8 cellular contexts compared by ENCODE assay signal in the genomic region with DNA sequence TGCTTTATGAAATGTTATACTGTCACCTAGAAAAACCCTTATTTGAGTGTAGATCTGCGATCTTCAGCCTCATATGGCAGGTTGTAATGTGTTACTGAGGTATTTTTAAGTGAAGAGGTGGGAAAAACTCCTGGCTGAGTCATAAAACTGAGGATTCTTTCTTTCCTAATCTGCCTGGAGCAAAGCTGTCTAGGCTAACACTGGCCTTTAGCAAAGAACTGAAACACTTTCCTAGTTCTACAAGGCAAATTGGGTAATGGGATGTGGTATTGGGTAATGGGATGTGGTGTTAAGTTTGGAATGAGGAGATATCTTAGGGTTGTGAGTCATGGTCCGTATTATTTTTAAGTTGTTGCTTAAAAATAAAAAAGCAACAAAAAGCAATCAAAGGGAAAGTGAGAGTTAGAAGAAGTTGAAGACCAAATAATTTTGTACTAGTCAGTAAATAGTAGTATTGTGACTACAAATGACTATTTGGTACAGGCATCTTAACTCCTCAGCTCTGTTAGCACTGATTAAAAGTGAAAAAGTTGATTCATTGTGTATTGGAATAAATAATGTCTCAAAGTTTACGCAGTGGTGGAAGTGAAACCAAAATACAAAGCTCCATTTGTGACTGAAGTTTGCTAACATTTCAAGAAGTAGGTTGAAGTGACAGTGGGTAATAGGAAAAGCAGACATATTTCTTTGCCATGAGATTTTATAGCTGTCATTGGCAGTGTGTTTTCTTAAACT.
DNase-seq lines count a peak whose midpoint lies in the region; ATAC-seq and TF ChIP-seq lines count a peak whose summit lies in the region.

No MANE protein-coding gene starts in this region.

- DNase-seq in activated T-cell treated with anti-CD3 and anti-CD28 coated beads, Interleukin-2, amount 50 U/mL, for 72 hours = no peak
- DNase-seq in activated T-cell treated with anti-CD3 and anti-CD28 coated beads, Interleukin-2, amount 50 U/mL, for 48 hours = no peak
- peak; percentile 36 for DNase-seq in Karpas-422
- peak; percentile 74 to 88 for DNase-seq in cardiac fibroblast (ENCODE audit: low read depth in 2 of 2)
- no peak for DNase-seq in stimulated activated naive CD8-positive, alpha-beta T cell treated with anti-CD3 and anti-CD28 coated beads, Interleukin-15, amount 100 ng/mL, for 72 hours
- no peak for DNase-seq in NCI-H526 treated with DMSO at 0.1 percent for 48 hours (lab: John Stamatoyannopoulos, UW)
- DNase-seq in cortex of kidney (lab: John Stamatoyannopoulos, UW) = no peak
- no peak for DNase-seq in ascending aorta (ENCODE audit: low spot score in 2 of 2)

- peak; percentile 93 to 96 for ATAC-seq in activated T-cell treated with anti-CD3 and anti-CD28 coated beads, Interleukin-2, amount 50 U/mL, for 72 hours (replicated peaks in 1 of 2)
- peak; percentile 95 for ATAC-seq in stimulated activated naive CD8-positive, alpha-beta T cell treated with anti-CD3 and anti-CD28 coated beads, Interleukin-15, amount 100 ng/mL, for 72 hours

- H3K4me3 ChIP-seq in Karpas-422 (ENCODE audit: low read length) (no peak overlapping the region), cardiac fibroblast (replicated peaks in 1 of 2; ENCODE audit: low read depth in 2 of 2, low read length in 2 of 2) (no peak overlapping the region), ascending aorta (no peak overlapping the region)

- no peaks in the 10 kb centered on the region for H3K36me3 Mint-ChIP-seq in activated T-cell treated with anti-CD3 and anti-CD28 coated beads, Interleukin-2, amount 50 U/mL, for 72 hours (ENCODE audit: insufficient read depth in 2 of 2)

- H3K4me3 Mint-ChIP-seq in activated T-cell treated with anti-CD3 and anti-CD28 coated beads, Interleukin-2, amount 50 U/mL, for 72 hours = peak overlapping the region; percentile 58 to 88
- peak overlapping the region; percentile 44 to 70 for H3K4me3 Mint-ChIP-seq in stimulated activated naive CD8-positive, alpha-beta T cell treated with anti-CD3 and anti-CD28 coated beads, Interleukin-15, amount 100 ng/mL, for 72 hours

- H3K27ac Mint-ChIP-seq in activated T-cell treated with anti-CD3 and anti-CD28 coated beads, Interleukin-2, amount 50 U/mL, for 72 hours = peak overlapping the region; percentile 80
- H3K27ac Mint-ChIP-seq in stimulated activated naive CD8-positive, alpha-beta T cell treated with anti-CD3 and anti-CD28 coated beads, Interleukin-15, amount 100 ng/mL, for 72 hours = peak overlapping the region; percentile 10 to 79

- H3K27me3 Mint-ChIP-seq in activated T-cell treated with anti-CD3 and anti-CD28 coated beads, Interleukin-2, amount 50 U/mL, for 72 hours (ENCODE audit: low read depth) = no peaks in the 10 kb centered on the region
- H3K27me3 Mint-ChIP-seq in stimulated activated naive CD8-positive, alpha-beta T cell treated with anti-CD3 and anti-CD28 coated beads, Interleukin-15, amount 100 ng/mL, for 72 hours = no peaks in the 10 kb centered on the region

- H3K9me3 ChIP-seq in Karpas-422 (ENCODE audit: low read length) (no peaks in the 10 kb centered on the region), ascending aorta (no peaks in the 10 kb centered on the region)

- H3K4me1 ChIP-seq in Karpas-422 (ENCODE audit: low read length) = no peaks in the 10 kb centered on the region
- H3K4me1 ChIP-seq in ascending aorta = peaks cover 0 to 2% of the 10 kb centered on the region in 2 donors

- no peaks in the 10 kb centered on the region for H3K9me2 ChIP-seq in Karpas-422 (replicated peaks; ENCODE audit: insufficient read depth, low read length)

- intact Hi-C loops in ascending aorta (cut with DNase I) = no loop called here

- H4K20me1 ChIP-seq in Karpas-422 (ENCODE audit: insufficient read depth, low read depth, low read length) = peaks cover 16% of the 10 kb centered on the region; the same call in 1 of the 2 replicates

- H3K27me3 ChIP-seq in Karpas-422 (ENCODE audit: low read length) = no peaks in the 10 kb centered on the region
- H3K27me3 ChIP-seq in ascending aorta = no peaks in the 10 kb centered on the region

- TF ChIP-seq CTCF in cardiac fibroblast (IDR thresholded peaks at IDR 0.05; ENCODE audit: low read depth, low read length) (no peak), ascending aorta (IDR thresholded peaks at IDR 0.05) (no peak)

- H3K27ac ChIP-seq in Karpas-422 (ENCODE audit: low read length) (no peak overlapping the region), ascending aorta (no peak overlapping the region)

- no peaks in the 10 kb centered on the region for H3K36me3 ChIP-seq in Karpas-422 (ENCODE audit: insufficient read depth, low read length)
- H3K36me3 ChIP-seq in ascending aorta = no peaks in the 10 kb centered on the region

- H2AFZ ChIP-seq in Karpas-422 (ENCODE audit: low read length) = no peak overlapping the region

- no peak overlapping the region for H3K9ac ChIP-seq in Karpas-422 (ENCODE audit: low read length)

- H3K79me2 ChIP-seq in Karpas-422 (ENCODE audit: low read length) = no peaks in the 10 kb centered on the region

- no peak overlapping the region for H3K4me2 ChIP-seq in Karpas-422 (ENCODE audit: low read depth, low read length, poor library complexity, severe bottlenecking)

- H3K4me1 Mint-ChIP-seq in activated T-cell treated with anti-CD3 and anti-CD28 coated beads, Interleukin-2, amount 50 U/mL, for 72 hours (ENCODE audit: low read depth) = peaks cover 40% of the 10 kb centered on the region
- peaks cover 49% of the 10 kb centered on the region for H3K4me1 Mint-ChIP-seq in stimulated activated naive CD8-positive, alpha-beta T cell treated with anti-CD3 and anti-CD28 coated beads, Interleukin-15, amount 100 ng/mL, for 72 hours

- H3K9me3 Mint-ChIP-seq in activated T-cell treated with anti-CD3 and anti-CD28 coated beads, Interleukin-2, amount 50 U/mL, for 72 hours = no peaks in the 10 kb centered on the region
- H3K9me3 Mint-ChIP-seq in stimulated activated naive CD8-positive, alpha-beta T cell treated with anti-CD3 and anti-CD28 coated beads, Interleukin-15, amount 100 ng/mL, for 72 hours = no peaks in the 10 kb centered on the region

Comparison
In these comparisons a context has a peak if more than half of its experiments do, and no peak if none do; other contexts are left out.
1. DNase-seq: peak in Karpas-422 (single experiment) and cardiac fibroblast (2 of 2); none in activated T-cell treated with anti-CD3 and anti-CD28 coated beads, Interleukin-2, amount 50 U/mL, for 72 hours (0 of 2), activated T-cell treated with anti-CD3 and anti-CD28 coated beads, Interleukin-2, amount 50 U/mL, for 48 hours (0 of 2), stimulated activated naive CD8-positive, alpha-beta T cell treated with anti-CD3 and anti-CD28 coated beads, Interleukin-15, amount 100 ng/mL, for 72 hours (0 of 2), NCI-H526 treated with DMSO at 0.1 percent for 48 hours (single experiment), cortex of kidney (single experiment) and ascending aorta (0 of 2).